ENCODE assay signal across 8 cellular contexts in the genomic region with DNA sequence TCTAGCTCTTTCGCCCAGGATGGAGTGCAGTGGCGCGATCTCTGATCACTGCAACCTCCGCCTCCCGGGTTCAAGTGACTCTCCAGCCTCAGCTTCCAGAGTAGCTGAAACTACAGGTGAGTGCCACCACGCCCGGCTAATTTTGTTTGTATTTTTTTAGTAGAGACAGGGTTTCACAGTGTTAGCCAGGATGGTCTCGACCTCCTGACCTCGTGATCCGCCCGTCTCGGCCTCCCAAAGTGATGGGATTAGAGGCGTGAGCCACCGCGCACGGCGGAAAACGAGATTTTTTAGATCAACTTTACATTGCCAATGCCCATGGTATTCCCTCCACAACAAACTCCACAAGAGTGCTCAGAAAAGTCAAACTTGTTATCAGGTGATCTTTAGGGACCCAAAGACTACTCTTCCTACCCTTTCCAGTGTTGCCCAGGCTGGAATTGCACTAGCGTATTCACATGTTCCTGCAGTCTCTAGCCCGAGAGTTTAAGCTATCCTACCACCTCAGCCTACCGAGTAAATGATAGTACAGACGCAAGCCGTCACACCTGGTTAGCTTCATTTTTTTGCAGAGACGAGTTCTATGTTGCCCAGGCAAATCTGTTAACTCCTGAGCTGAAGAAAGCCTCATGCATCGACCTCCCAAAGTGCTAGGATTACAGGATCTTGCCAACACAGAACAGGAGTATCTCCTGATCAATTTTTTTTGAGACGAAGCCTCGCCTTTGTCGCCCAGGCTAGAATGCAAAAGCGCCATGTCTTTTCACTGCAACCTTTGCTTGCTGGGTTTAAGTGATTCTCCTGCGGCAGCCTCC.
DNase-seq lines count a peak whose midpoint lies in the region; ATAC-seq, FAIRE-seq and TF ChIP-seq lines count a peak whose summit lies in the region.

No MANE protein-coding gene starts in this region.

- H3K9me3 Mint-ChIP-seq in activated naive CD4-positive, alpha-beta T cell treated with anti-CD3 and anti-CD28 coated beads, Interleukin-2, amount 10 ng/mL, durations not matched to agents 7 days and 5 days: no peaks in the 10 kb centered on the region

- no peak overlapping the region for H2BK12ac ChIP-seq in H1 (ENCODE audit: low read depth, low read length)

- H3K9me3 ChIP-seq in H1 (ENCODE audit: insufficient read depth in 2 of 2, low read depth in 1 of 2, low read length in 1 of 2): no peaks in the 10 kb centered on the region
- H3K9me3 ChIP-seq in neuron (ENCODE audit: low read length): no peaks in the 10 kb centered on the region

- ATAC-seq in GM18873 (IDR thresholded peaks at IDR 0.05; ENCODE audit: low FRiP score, unreplicated experiment): no peak

- H3K18ac ChIP-seq in H1 (ENCODE audit: extremely low read depth, low read length): peak overlapping the region; percentile 65

- no peaks in the 10 kb centered on the region for H3K79me2 ChIP-seq in H1 (ENCODE audit: control insufficient read depth in 1 of 2, insufficient read depth in 2 of 2, low read length in 2 of 2)

- H3K27me3 ChIP-seq in H1 (replicated peaks in 1 of 4; ENCODE audit: control insufficient read depth in 3 of 4, extremely low read depth in 1 of 4, insufficient read depth in 3 of 4, low read length in 3 of 4): no peaks in the 10 kb centered on the region
- no peaks in the 10 kb centered on the region for H3K27me3 ChIP-seq in neuron (ENCODE audit: insufficient read depth, low read length)

- H3K4me2 ChIP-seq in H1 (ENCODE audit: insufficient read depth in 1 of 2, low read depth in 2 of 2, low read length in 2 of 2): peak overlapping the region; percentile 80 to 95

- H3K27me3 Mint-ChIP-seq in activated naive CD4-positive, alpha-beta T cell treated with anti-CD3 and anti-CD28 coated beads, Interleukin-2, amount 10 ng/mL, durations not matched to agents 7 days and 5 days: no peaks in the 10 kb centered on the region

- no peak for TF ChIP-seq CTCF in H1 (IDR thresholded peaks at IDR 0.05; ENCODE audit: control extremely low read depth in 1 of 3, insufficient read depth in 1 of 3, low read depth in 1 of 3, low read length in 3 of 3)

- FAIRE-seq in H1 (lab: Jason Lieb, UNC): no peak

- no peak overlapping the region for H2BK20ac ChIP-seq in H1 (ENCODE audit: low read length)

- H2AFZ ChIP-seq in H1 (ENCODE audit: low read length): no peak overlapping the region
- no peak overlapping the region for H2AFZ ChIP-seq in neuron (ENCODE audit: low read depth, low read length)

- POLR2A ChIA-PET in H1 (lab: Charles Lee; ENCODE audit: partially characterized antibody): interaction anchor here (0.6 to 40.4 kb wide), 50 partner anchors 5 to 1678 kb away, joined by 3 to 2731 read pairs (median 10); a partner anchor contains a TSS

- no peak overlapping the region for H3K4me3 Mint-ChIP-seq in activated naive CD4-positive, alpha-beta T cell treated with anti-CD3 and anti-CD28 coated beads, Interleukin-2, amount 10 ng/mL, durations not matched to agents 7 days and 5 days

- H3K14ac ChIP-seq in H1 (ENCODE audit: insufficient read length): no peak overlapping the region

- TF ChIP-seq RAD21 in H1 (IDR thresholded peaks at IDR 0.05 in 1 of 2, conservative IDR thresholded peaks at IDR 0.05 in 1 of 2; ENCODE audit: low read depth in 2 of 2, low read length in 2 of 2): no peak

- no peak overlapping the region for H2BK120ac ChIP-seq in H1 (replicated peaks; ENCODE audit: low read depth, low read length)

- H2AK5ac ChIP-seq in H1 (ENCODE audit: low read depth, low read length): peak overlapping the region; percentile 32; the same call in 1 of the 2 replicates

- H3K4me3 ChIP-seq in H1 (ENCODE audit: extremely low read depth in 1 of 4, insufficient read depth in 2 of 4, low read depth in 3 of 4, low read length in 4 of 4) (peak overlapping the region; percentile 87 to 98 (median 90)), neuron (ENCODE audit: low read length) (peak overlapping the region; percentile 53)

- TF ChIP-seq EP300 in H1 (IDR thresholded peaks at IDR 0.05; ENCODE audit: borderline replicate concordance in 1 of 2, low read depth in 2 of 2, low read length in 2 of 2): no peak

- H2BK5ac ChIP-seq in H1 (ENCODE audit: low read depth, low read length): peak overlapping the region; percentile 99

- no peak overlapping the region for H3K4ac ChIP-seq in H1 (replicated peaks; ENCODE audit: insufficient read length, low read depth, low read length)

- H3K4me1 ChIP-seq in H1 (replicated peaks in 1 of 4; ENCODE audit: control insufficient read depth in 3 of 4, insufficient read depth in 4 of 4, low read length in 3 of 4) (peaks cover 0 to 8% (median 1%) of the 10 kb centered on the region in 4 experiments; a peak in 3 of 7 replicates), neuron (ENCODE audit: insufficient read depth, low read length) (peaks cover 10% of the 10 kb centered on the region)

- H3K36me3 Mint-ChIP-seq in activated naive CD4-positive, alpha-beta T cell treated with anti-CD3 and anti-CD28 coated beads, Interleukin-2, amount 10 ng/mL, durations not matched to agents 7 days and 5 days: no peaks in the 10 kb centered on the region

- H3K36me3 ChIP-seq in H1 (ENCODE audit: control insufficient read depth in 2 of 4, insufficient read depth in 4 of 4, low read length in 3 of 4): no peaks in the 10 kb centered on the region
- no peaks in the 10 kb centered on the region for H3K36me3 ChIP-seq in neuron (ENCODE audit: insufficient read depth, low read length)

- peak; percentile 59 for DNase-seq in activated naive CD4-positive, alpha-beta T cell treated with anti-CD3 and anti-CD28 coated beads, Interleukin-2, amount 10 ng/mL, durations not matched to agents 7 days and 5 days
- no peak for DNase-seq in activated naive CD4-positive, alpha-beta T cell treated with Interleukin-2 at 50 U/mL for 16 hours
- DNase-seq in NOMO-1 treated with dmso at 0.1 percent for 144 hours (lab: John Stamatoyannopoulos, UW; ENCODE audit: unreplicated experiment): peak; percentile 54
- DNase-seq in H1 (ENCODE audit: low read depth in 1 of 2, low spot score in 2 of 2): peak in 1 of 2 experiments; percentile 60
- no peak for DNase-seq in nucleus accumbens (lab: John Stamatoyannopoulos, UW)
- no peak for DNase-seq in NCI-H510A treated with DMSO at 0.1 percent for 48 hours (lab: John Stamatoyannopoulos, UW)

- no peaks in the 10 kb centered on the region for H3K79me1 ChIP-seq in H1 (ENCODE audit: low read depth, low read length)

- H3K27ac Mint-ChIP-seq in activated naive CD4-positive, alpha-beta T cell treated with anti-CD3 and anti-CD28 coated beads, Interleukin-2, amount 10 ng/mL, durations not matched to agents 7 days and 5 days: no peak overlapping the region

- H3K23me2 ChIP-seq in H1 (ENCODE audit: low read depth, low read length): peaks cover 10% of the 10 kb centered on the region

- peak overlapping the region; percentile 94 to 98 (median 96) for H3K9ac ChIP-seq in H1 (replicated peaks in 1 of 4; ENCODE audit: extremely low read depth in 1 of 4, low read depth in 3 of 4, low read length in 3 of 4)

- no peak overlapping the region for H4K8ac ChIP-seq in H1 (ENCODE audit: extremely low read depth, insufficient read depth, low read length)

- H4K5ac ChIP-seq in H1 (ENCODE audit: insufficient read length, low read depth, low read length): peak overlapping the region; percentile 15

- no peaks in the 10 kb centered on the region for H4K20me1 ChIP-seq in H1 (replicated peaks in 1 of 2; ENCODE audit: control insufficient read depth in 1 of 2, insufficient read depth in 2 of 2, low read length in 2 of 2)

- H3K56ac ChIP-seq in H1 (replicated peaks; ENCODE audit: insufficient read length, low read depth, low read length): peak overlapping the region; percentile 26

- CTCF ChIA-PET in activated naive CD4-positive, alpha-beta T cell treated with anti-CD3 and anti-CD28 coated beads, Interleukin-2, amount 10 ng/mL, durations not matched to agents 7 days and 5 days (lab: Charles Lee): interaction anchor here (0.7 to 1.7 kb wide), 2 partner anchors 16 to 18 kb away, joined by 3 to 8 read pairs; a partner anchor contains a TSS
- CTCF ChIA-PET in H1 (lab: Charles Lee; ENCODE audit: partially characterized antibody): interaction anchor here (0.9 to 2.2 kb wide), 11 partner anchors 8 to 149 kb away, joined by 3 to 14 read pairs (median 5); a partner anchor contains a TSS

- peak; percentile 82 to 85 for TF ChIP-seq POLR2A in H1 (IDR thresholded peaks at IDR 0.05; ENCODE audit: control extremely low read depth in 1 of 2, low read depth in 2 of 2, low read length in 2 of 2)

- WGBS in H1 (ENCODE audit: extremely low coverage in 1 of 2, insufficient coverage in 1 of 2, insufficient read length in 1 of 2, insufficient replicate concordance in 2 of 2, low coverage in 1 of 2, low lambda C conversion rate in 2 of 2, missing lambda C conversion rate in 1 of 2), 2 experiments: 7% methylated on average over 30 of the region's 30 CpGs; no CpG with 5 or more reads in 1 of the 2 experiments

- H3K23ac ChIP-seq in H1 (ENCODE audit: insufficient read length): no peak overlapping the region

- peaks cover 40% of the 10 kb centered on the region for H3K4me1 Mint-ChIP-seq in activated naive CD4-positive, alpha-beta T cell treated with anti-CD3 and anti-CD28 coated beads, Interleukin-2, amount 10 ng/mL, durations not matched to agents 7 days and 5 days

- no peak overlapping the region for H4K91ac ChIP-seq in H1 (replicated peaks; ENCODE audit: insufficient read length, low read length)

- no peak overlapping the region for H2BK15ac ChIP-seq in H1 (ENCODE audit: low read length)

- peak overlapping the region; percentile 93 for H3K27ac ChIP-seq in H1 (ENCODE audit: low read depth, low read length)

TF ChIP-seq in H1, 55 proteins besides CTCF, POLR2A, EP300 and RAD21 (continues in another document):
- no peak for TF ChIP-seq KDM4A (IDR thresholded peaks at IDR 0.05; ENCODE audit: low read depth, low read length, severe bottlenecking)
- no peak for TF ChIP-seq JUND (IDR thresholded peaks at IDR 0.05; ENCODE audit: low read length)
- TF ChIP-seq HDAC6 (IDR thresholded peaks at IDR 0.05; ENCODE audit: low read depth, low read length): no peak
- peak; percentile 89 for TF ChIP-seq TAF7 (optimal IDR thresholded peaks at IDR 0.05; ENCODE audit: borderline replicate concordance, low read depth, low read length)
- TF ChIP-seq, protein P1, sequence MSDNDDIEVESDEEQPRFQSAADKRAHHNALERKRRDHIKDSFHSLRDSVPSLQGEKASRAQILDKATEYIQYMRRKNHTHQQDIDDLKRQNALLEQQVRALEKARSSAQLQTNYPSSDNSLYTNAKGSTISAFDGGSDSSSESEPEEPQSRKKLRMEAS (IDR thresholded peaks at IDR 0.05): no peak
- TF ChIP-seq EZH2 (IDR thresholded peaks at IDR 0.05; ENCODE audit: low read depth, low read length, severe bottlenecking): no peak
- TF ChIP-seq NRF1 (IDR thresholded peaks at IDR 0.05; ENCODE audit: low read depth, low read length): no peak
- TF ChIP-seq, protein P2, sequence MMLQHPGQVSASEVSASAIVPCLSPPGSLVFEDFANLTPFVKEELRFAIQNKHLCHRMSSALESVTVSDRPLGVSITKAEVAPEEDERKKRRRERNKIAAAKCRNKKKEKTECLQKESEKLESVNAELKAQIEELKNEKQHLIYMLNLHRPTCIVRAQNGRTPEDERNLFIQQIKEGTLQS (IDR thresholded peaks at IDR 0.05; ENCODE audit: insufficient read depth, low read depth, low read length): no peak

Comparison
In these comparisons a context has a peak if more than half of its experiments do, and no peak if none do; other contexts are left out.
1. DNase-seq: peak in activated naive CD4-positive, alpha-beta T cell treated with anti-CD3 and anti-CD28 coated beads, Interleukin-2, amount 10 ng/mL, durations not matched to agents 7 days and 5 days (single experiment) and NOMO-1 treated with dmso at 0.1 percent for 144 hours (single experiment); none in activated naive CD4-positive, alpha-beta T cell treated with Interleukin-2 at 50 U/mL for 16 hours (single experiment), nucleus accumbens (0 of 56) and NCI-H510A treated with DMSO at 0.1 percent for 48 hours (single experiment).